In the genomic region with DNA sequence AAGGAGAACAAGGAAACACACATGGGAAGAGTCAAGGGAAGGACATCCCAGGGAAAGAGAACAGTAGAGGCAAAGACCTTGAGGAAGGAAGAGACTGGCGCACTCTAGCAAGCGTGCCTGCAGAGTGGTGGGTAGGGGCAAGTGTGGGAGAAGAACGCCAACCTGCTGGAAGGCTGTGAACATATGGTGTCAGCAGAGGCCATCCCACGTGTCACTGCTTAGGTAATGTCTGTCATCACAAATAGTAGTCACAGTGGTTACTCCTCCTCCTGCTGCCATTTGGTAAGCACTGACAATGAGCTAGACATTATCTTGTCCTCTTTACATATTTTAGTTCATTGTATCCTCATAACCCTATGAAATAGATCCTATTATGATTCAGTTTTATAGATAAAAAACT, we compare ENCODE assay signal across 2 cellular contexts.
A peak's percentile ranks its signal among the peaks of the same experiment; 100 is the strongest.
TF ChIP-seq lines count a peak whose summit lies in the region.

No MANE protein-coding gene starts in this region.

TF ChIP-seq in K562, 482 proteins besides CTCF, POLR2A, EP300 and RAD21 (continues in another document):
- TF ChIP-seq, protein P1, sequence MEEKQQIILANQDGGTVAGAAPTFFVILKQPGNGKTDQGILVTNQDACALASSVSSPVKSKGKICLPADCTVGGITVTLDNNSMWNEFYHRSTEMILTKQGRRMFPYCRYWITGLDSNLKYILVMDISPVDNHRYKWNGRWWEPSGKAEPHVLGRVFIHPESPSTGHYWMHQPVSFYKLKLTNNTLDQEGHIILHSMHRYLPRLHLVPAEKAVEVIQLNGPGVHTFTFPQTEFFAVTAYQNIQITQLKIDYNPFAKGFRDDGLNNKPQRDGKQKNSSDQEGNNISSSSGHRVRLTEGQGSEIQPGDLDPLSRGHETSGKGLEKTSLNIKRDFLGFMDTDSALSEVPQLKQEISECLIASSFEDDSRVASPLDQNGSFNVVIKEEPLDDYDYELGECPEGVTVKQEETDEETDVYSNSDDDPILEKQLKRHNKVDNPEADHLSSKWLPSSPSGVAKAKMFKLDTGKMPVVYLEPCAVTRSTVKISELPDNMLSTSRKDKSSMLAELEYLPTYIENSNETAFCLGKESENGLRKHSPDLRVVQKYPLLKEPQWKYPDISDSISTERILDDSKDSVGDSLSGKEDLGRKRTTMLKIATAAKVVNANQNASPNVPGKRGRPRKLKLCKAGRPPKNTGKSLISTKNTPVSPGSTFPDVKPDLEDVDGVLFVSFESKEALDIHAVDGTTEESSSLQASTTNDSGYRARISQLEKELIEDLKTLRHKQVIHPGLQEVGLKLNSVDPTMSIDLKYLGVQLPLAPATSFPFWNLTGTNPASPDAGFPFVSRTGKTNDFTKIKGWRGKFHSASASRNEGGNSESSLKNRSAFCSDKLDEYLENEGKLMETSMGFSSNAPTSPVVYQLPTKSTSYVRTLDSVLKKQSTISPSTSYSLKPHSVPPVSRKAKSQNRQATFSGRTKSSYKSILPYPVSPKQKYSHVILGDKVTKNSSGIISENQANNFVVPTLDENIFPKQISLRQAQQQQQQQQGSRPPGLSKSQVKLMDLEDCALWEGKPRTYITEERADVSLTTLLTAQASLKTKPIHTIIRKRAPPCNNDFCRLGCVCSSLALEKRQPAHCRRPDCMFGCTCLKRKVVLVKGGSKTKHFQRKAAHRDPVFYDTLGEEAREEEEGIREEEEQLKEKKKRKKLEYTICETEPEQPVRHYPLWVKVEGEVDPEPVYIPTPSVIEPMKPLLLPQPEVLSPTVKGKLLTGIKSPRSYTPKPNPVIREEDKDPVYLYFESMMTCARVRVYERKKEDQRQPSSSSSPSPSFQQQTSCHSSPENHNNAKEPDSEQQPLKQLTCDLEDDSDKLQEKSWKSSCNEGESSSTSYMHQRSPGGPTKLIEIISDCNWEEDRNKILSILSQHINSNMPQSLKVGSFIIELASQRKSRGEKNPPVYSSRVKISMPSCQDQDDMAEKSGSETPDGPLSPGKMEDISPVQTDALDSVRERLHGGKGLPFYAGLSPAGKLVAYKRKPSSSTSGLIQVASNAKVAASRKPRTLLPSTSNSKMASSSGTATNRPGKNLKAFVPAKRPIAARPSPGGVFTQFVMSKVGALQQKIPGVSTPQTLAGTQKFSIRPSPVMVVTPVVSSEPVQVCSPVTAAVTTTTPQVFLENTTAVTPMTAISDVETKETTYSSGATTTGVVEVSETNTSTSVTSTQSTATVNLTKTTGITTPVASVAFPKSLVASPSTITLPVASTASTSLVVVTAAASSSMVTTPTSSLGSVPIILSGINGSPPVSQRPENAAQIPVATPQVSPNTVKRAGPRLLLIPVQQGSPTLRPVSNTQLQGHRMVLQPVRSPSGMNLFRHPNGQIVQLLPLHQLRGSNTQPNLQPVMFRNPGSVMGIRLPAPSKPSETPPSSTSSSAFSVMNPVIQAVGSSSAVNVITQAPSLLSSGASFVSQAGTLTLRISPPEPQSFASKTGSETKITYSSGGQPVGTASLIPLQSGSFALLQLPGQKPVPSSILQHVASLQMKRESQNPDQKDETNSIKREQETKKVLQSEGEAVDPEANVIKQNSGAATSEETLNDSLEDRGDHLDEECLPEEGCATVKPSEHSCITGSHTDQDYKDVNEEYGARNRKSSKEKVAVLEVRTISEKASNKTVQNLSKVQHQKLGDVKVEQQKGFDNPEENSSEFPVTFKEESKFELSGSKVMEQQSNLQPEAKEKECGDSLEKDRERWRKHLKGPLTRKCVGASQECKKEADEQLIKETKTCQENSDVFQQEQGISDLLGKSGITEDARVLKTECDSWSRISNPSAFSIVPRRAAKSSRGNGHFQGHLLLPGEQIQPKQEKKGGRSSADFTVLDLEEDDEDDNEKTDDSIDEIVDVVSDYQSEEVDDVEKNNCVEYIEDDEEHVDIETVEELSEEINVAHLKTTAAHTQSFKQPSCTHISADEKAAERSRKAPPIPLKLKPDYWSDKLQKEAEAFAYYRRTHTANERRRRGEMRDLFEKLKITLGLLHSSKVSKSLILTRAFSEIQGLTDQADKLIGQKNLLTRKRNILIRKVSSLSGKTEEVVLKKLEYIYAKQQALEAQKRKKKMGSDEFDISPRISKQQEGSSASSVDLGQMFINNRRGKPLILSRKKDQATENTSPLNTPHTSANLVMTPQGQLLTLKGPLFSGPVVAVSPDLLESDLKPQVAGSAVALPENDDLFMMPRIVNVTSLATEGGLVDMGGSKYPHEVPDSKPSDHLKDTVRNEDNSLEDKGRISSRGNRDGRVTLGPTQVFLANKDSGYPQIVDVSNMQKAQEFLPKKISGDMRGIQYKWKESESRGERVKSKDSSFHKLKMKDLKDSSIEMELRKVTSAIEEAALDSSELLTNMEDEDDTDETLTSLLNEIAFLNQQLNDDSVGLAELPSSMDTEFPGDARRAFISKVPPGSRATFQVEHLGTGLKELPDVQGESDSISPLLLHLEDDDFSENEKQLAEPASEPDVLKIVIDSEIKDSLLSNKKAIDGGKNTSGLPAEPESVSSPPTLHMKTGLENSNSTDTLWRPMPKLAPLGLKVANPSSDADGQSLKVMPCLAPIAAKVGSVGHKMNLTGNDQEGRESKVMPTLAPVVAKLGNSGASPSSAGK (IDR thresholded peaks at IDR 0.05), result peak; percentile 62
- TF ChIP-seq, protein P2, sequence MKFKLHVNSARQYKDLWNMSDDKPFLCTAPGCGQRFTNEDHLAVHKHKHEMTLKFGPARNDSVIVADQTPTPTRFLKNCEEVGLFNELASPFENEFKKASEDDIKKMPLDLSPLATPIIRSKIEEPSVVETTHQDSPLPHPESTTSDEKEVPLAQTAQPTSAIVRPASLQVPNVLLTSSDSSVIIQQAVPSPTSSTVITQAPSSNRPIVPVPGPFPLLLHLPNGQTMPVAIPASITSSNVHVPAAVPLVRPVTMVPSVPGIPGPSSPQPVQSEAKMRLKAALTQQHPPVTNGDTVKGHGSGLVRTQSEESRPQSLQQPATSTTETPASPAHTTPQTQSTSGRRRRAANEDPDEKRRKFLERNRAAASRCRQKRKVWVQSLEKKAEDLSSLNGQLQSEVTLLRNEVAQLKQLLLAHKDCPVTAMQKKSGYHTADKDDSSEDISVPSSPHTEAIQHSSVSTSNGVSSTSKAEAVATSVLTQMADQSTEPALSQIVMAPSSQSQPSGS (CRISPR knock-in tag; IDR thresholded peaks at IDR 0.05), result no peak
- TF ChIP-seq U2AF2 (optimal IDR thresholded peaks at IDR 0.05; ENCODE audit: low read depth, low read length), result no peak
- no peak for TF ChIP-seq GABPB1 (CRISPR knock-in tag; IDR thresholded peaks at IDR 0.05)
- TF ChIP-seq, protein P3, sequence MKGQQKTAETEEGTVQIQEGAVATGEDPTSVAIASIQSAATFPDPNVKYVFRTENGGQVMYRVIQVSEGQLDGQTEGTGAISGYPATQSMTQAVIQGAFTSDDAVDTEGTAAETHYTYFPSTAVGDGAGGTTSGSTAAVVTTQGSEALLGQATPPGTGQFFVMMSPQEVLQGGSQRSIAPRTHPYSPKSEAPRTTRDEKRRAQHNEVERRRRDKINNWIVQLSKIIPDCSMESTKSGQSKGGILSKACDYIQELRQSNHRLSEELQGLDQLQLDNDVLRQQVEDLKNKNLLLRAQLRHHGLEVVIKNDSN (CRISPR knock-in tag; IDR thresholded peaks at IDR 0.05), result peak; percentile 44; the same call in 1 of the 2 replicates
- TF ChIP-seq EHMT2 (IDR thresholded peaks at IDR 0.05), result 0 out of 2 replicates have a peak, but pooled peaks have one; percentile 21

TF ChIP-seq in SK-N-SH treated with all-trans-retinoic acid at 6 μM for 48 hours, 23 proteins besides CTCF, POLR2A, EP300 and RAD21:
- TF ChIP-seq ARNTL (CRISPR knock-in tag; IDR thresholded peaks at IDR 0.05; ENCODE audit: borderline replicate concordance, low read depth) (no peak), ZNF70 (CRISPR knock-in tag; IDR thresholded peaks at IDR 0.05) (no peak)
